9 cellular contexts compared by ENCODE assay signal in the genomic region with DNA sequence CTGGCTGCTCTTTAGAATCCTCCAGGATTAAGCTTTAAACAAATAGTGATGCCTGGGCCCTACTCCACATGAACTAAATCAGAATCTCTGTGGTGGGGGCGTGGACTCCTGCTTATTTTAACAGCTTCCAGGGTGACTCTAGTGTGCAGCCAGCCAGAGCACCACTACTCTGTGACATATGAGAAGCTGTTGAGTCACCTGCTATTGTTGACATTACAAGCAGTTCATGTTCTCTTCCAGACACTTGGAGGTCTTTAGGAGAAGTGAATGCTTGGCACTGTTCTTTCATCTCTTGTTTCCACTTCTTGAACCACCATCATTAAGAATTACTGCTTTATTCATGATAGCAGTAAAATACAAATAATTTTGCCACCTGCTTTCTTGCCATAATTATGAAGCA. TPM values are rescaled to one million over a fixed set of nuclear protein-coding genes. Genes with fewer than 3 reads are reported as not detected.
DNase-seq lines count a peak whose midpoint lies in the region; ATAC-seq and TF ChIP-seq lines count a peak whose summit lies in the region.
"Had no signal": no experiment of that assay in that cellular context is flagged by ENCODE, and none has a peak within 500 bp of the region (broad histone marks: within the 10 kb centered on the region; RNA-seq: fewer than 3 reads in every experiment).

No MANE protein-coding gene starts in this region.

- WGBS in mammary epithelial cell (ENCODE audit: low coverage, missing lambda C conversion rate) = 50% methylated on average over 1 of the region's 1 CpG

- H3K27ac ChIP-seq in mammary epithelial cell (ENCODE audit: insufficient read depth, low read depth, low read length) = no peak overlapping the region

- no peaks in the 10 kb centered on the region for H3K79me2 ChIP-seq in mammary epithelial cell (ENCODE audit: insufficient read depth, low read length)

- H3K4me2 ChIP-seq in mammary epithelial cell (ENCODE audit: insufficient read depth, low read depth, low read length) = no peak overlapping the region

- H3K9me3 ChIP-seq in mammary epithelial cell (replicated peaks; ENCODE audit: insufficient read depth, low read length) (no peaks in the 10 kb centered on the region), mucosa of descending colon (peaks cover 3% of the 10 kb centered on the region)

- H2AFZ ChIP-seq in mammary epithelial cell (ENCODE audit: low read depth, low read length) = no peak overlapping the region

- in situ Hi-C loops in mammary epithelial cell (cut with MboI; ENCODE audit: low sequenced_read_pairs in 2 of 2) = no loop called here

- H3K9ac ChIP-seq in mammary epithelial cell (ENCODE audit: insufficient read depth, low read length) = peak overlapping the region; percentile 12

- intact Hi-C loops in mammary epithelial cell (cut with micrococcal nuclease) = no loop called here
- intact Hi-C loops in mucosa of descending colon (cut with DNase I, micrococcal nuclease) = no loop called here
- intact Hi-C loops in sciatic nerve (cut with DNase I) = no loop called here

- ATAC-seq in mucosa of descending colon (peak; percentile 92), GM18858 (IDR thresholded peaks at IDR 0.05; ENCODE audit: unreplicated experiment) (no peak), sciatic nerve (no peak), GM19023 (IDR thresholded peaks at IDR 0.05; ENCODE audit: unreplicated experiment) (no peak)
- ATAC-seq: T-cell had no signal

- CTCF ChIA-PET in mammary epithelial cell (lab: Charles Lee; ENCODE audit: low non-redundant PET) = no interaction called here

- H4K20me1 ChIP-seq in mammary epithelial cell (ENCODE audit: insufficient read depth, low read length) = no peaks in the 10 kb centered on the region

- BruUV-seq in mammary epithelial cell (replicated peaks; lab: Mats Ljungman, UMichigan) = no TSS peak

- TF ChIP-seq CTCF in mammary epithelial cell (conservative IDR thresholded peaks at IDR 0.05 in 1 of 2, IDR thresholded peaks at IDR 0.05 in 1 of 2; ENCODE audit: extremely low read depth in 1 of 2, insufficient read depth in 1 of 2, low read depth in 1 of 2, low read length in 2 of 2) (no peak), mucosa of descending colon (IDR thresholded peaks at IDR 0.05) (no peak)

- dilution Hi-C loops in mammary epithelial cell (cut with HindIII; ENCODE audit: low sequenced_read_pairs) = no loop called here

- H3K4me1 ChIP-seq in mammary epithelial cell (ENCODE audit: insufficient read depth, low read length) (peaks cover 11% of the 10 kb centered on the region), mucosa of descending colon (ENCODE audit: low read depth) (no peaks in the 10 kb centered on the region)

- H3K36me3 ChIP-seq in mammary epithelial cell (ENCODE audit: insufficient read depth, low read length) = no peaks in the 10 kb centered on the region
- H3K36me3 ChIP-seq in mucosa of descending colon (ENCODE audit: low read depth) = no peaks in the 10 kb centered on the region

- H3K4me3 ChIP-seq in mammary epithelial cell (replicated peaks in 1 of 3; ENCODE audit: insufficient read depth in 1 of 3, low read depth in 2 of 3, low read length in 3 of 3) = no peak overlapping the region
- H3K4me3 ChIP-seq in mucosa of descending colon = no peak overlapping the region

- DNase-seq in COLO829 (ENCODE audit: low spot score) (peak; percentile 32), NCI-H2029 (lab: John Stamatoyannopoulos, UW) (peak; percentile 79), mammary epithelial cell (peak; percentile 50), mucosa of descending colon (peak in 1 of 3 donors; percentile 13), sciatic nerve (ENCODE audit: low spot score) (no peak), CD1c-positive myeloid dendritic cell (ENCODE audit: extremely low spot score) (no peak)
- DNase-seq: T-cell had no signal

- H3K27me3 ChIP-seq in mammary epithelial cell (ENCODE audit: insufficient read depth, low read length) = no peaks in the 10 kb centered on the region

RNA-seq across cellular contexts. Expression of gene C4orf51, which starts 0.4 kb away (rescaled TPM):
- total RNA-seq in mammary epithelial cell (not detected), mucosa of descending colon (not detected), sciatic nerve (not detected)
- polyA plus RNA-seq in mammary epithelial cell = not detected
- polyA minus RNA-seq in mammary epithelial cell = not detected
- total RNA-seq: T-cell had no signal

Comparison
In these comparisons a context has a peak if more than half of its experiments do, and no peak if none do; other contexts are left out.
1. DNase-seq: peak in COLO829 (single experiment), NCI-H2029 (single experiment) and mammary epithelial cell (single experiment); none in sciatic nerve (single experiment) and CD1c-positive myeloid dendritic cell (single experiment).